Comparison of ENCODE assay signal across 9 cellular contexts in genomic region chr19:40974633-40975037, GRCh38. TPM values are rescaled to one million over a fixed set of nuclear protein-coding genes. Genes with fewer than 3 reads are reported as not detected.
A peak's percentile ranks its signal among the peaks of the same experiment; 100 is the strongest.
DNase-seq lines count a peak whose midpoint lies in the region; ATAC-seq, FAIRE-seq and TF ChIP-seq lines count a peak whose summit lies in the region.
"Had no signal": no experiment of that assay in that cellular context is flagged by ENCODE, and none has a peak within 500 bp of the region (broad histone marks: within the 10 kb centered on the region; RNA-seq: fewer than 3 reads in every experiment).

No MANE protein-coding gene starts in this region.

- H3K27me3 Mint-ChIP-seq in activated naive CD4-positive, alpha-beta T cell treated with anti-CD3 and anti-CD28 coated beads, Interleukin-2, amount 10 ng/mL, durations not matched to agents 7 days and 5 days: peaks cover 43% of the 10 kb centered on the region
- H3K27me3 Mint-ChIP-seq in progenitor cell of endocrine pancreas: peaks cover 10% of the 10 kb centered on the region

- no peak overlapping the region for H3K9ac ChIP-seq in SK-N-SH

- TF ChIP-seq CTCF in SK-N-SH (IDR thresholded peaks at IDR 0.05) (peak; percentile 83), progenitor cell of endocrine pancreas (IDR thresholded peaks at IDR 0.05; ENCODE audit: unreplicated experiment) (peak; percentile 93)

- no peak overlapping the region for H3K4me2 ChIP-seq in SK-N-SH

- H3F3A ChIP-seq in SK-N-SH (replicated peaks; ENCODE audit: insufficient read depth): no peaks in the 10 kb centered on the region

- POLR2A ChIA-PET in SK-N-SH (lab: Yijun Ruan, JAX): no interaction called here

- no peaks in the 10 kb centered on the region for H3K9me2 ChIP-seq in SK-N-SH

- no peak overlapping the region for H2AFZ ChIP-seq in SK-N-SH (ENCODE audit: low read depth)

- peaks cover 5% of the 10 kb centered on the region for H3K9me3 Mint-ChIP-seq in activated naive CD4-positive, alpha-beta T cell treated with anti-CD3 and anti-CD28 coated beads, Interleukin-2, amount 10 ng/mL, durations not matched to agents 7 days and 5 days
- peaks cover 6% of the 10 kb centered on the region for H3K9me3 Mint-ChIP-seq in progenitor cell of endocrine pancreas (ENCODE audit: low read depth)

- peaks cover 27% of the 10 kb centered on the region; the same call in 1 of the 2 replicates for H3K27me3 ChIP-seq in SK-N-SH (ENCODE audit: insufficient read depth)

- H4K20me1 ChIP-seq in SK-N-SH (ENCODE audit: insufficient read depth): no peaks in the 10 kb centered on the region

- no peak overlapping the region for H3K4me3 Mint-ChIP-seq in activated naive CD4-positive, alpha-beta T cell treated with anti-CD3 and anti-CD28 coated beads, Interleukin-2, amount 10 ng/mL, durations not matched to agents 7 days and 5 days
- no peak overlapping the region for H3K4me3 Mint-ChIP-seq in progenitor cell of endocrine pancreas (ENCODE audit: low read depth)

- H3K36me3 Mint-ChIP-seq in activated naive CD4-positive, alpha-beta T cell treated with anti-CD3 and anti-CD28 coated beads, Interleukin-2, amount 10 ng/mL, durations not matched to agents 7 days and 5 days: peaks cover 8% of the 10 kb centered on the region
- no peaks in the 10 kb centered on the region for H3K36me3 Mint-ChIP-seq in progenitor cell of endocrine pancreas (ENCODE audit: insufficient read depth)

- ATAC-seq in HG03025 (IDR thresholded peaks at IDR 0.05; ENCODE audit: low FRiP score, unreplicated experiment): no peak

- no peaks in the 10 kb centered on the region for H3K9me3 ChIP-seq in SK-N-SH

- H3K27ac ChIP-seq in SK-N-SH (ENCODE audit: low read depth in 2 of 2, low read length in 1 of 2): no peak overlapping the region

- CTCF ChIA-PET in SK-N-SH (lab: Yijun Ruan, JAX): interaction anchor here (0.6 to 1.8 kb wide), 13 partner anchors 10 to 589 kb away, joined by 3 to 8 read pairs (median 3); partner anchors contain the start of gene CYP2B6
- CTCF ChIA-PET in activated naive CD4-positive, alpha-beta T cell treated with anti-CD3 and anti-CD28 coated beads, Interleukin-2, amount 10 ng/mL, durations not matched to agents 7 days and 5 days (lab: Charles Lee): interaction anchor here (0.7 to 3.4 kb wide), 12 partner anchors 12 to 288 kb away, joined by 3 to 25 read pairs (median 4); no protein-coding TSS in a partner anchor

- peaks cover 50% of the 10 kb centered on the region for H3K4me1 Mint-ChIP-seq in activated naive CD4-positive, alpha-beta T cell treated with anti-CD3 and anti-CD28 coated beads, Interleukin-2, amount 10 ng/mL, durations not matched to agents 7 days and 5 days
- no peaks in the 10 kb centered on the region for H3K4me1 Mint-ChIP-seq in progenitor cell of endocrine pancreas (ENCODE audit: low read depth)

- no peak for TF ChIP-seq EP300 in SK-N-SH (IDR thresholded peaks at IDR 0.05; ENCODE audit: borderline replicate concordance in 1 of 2, low read depth in 1 of 2, low read length in 1 of 2)

- FAIRE-seq in urothelium cell line (lab: Jason Lieb, UNC): no peak
- FAIRE-seq: colon had no signal

- H3K4me1 ChIP-seq in SK-N-SH (ENCODE audit: control insufficient read depth in 1 of 2, insufficient read depth in 2 of 2, low read depth in 1 of 2, low read length in 1 of 2): no peaks in the 10 kb centered on the region

- 0% methylated on average over 4 of the region's 4 CpGs for WGBS in SK-N-SH (ENCODE audit: low lambda C conversion rate)

- H3K36me3 ChIP-seq in SK-N-SH (replicated peaks in 1 of 2; ENCODE audit: control insufficient read depth in 1 of 2, insufficient read depth in 2 of 2, low read length in 1 of 2): no peaks in the 10 kb centered on the region

- TF ChIP-seq RAD21 in SK-N-SH (IDR thresholded peaks at IDR 0.05; ENCODE audit: low read length): peak; percentile 61

- H3K4me3 ChIP-seq in SK-N-SH (ENCODE audit: low read depth in 2 of 2, low read length in 1 of 2): no peak overlapping the region; a peak in 1 of 4 replicates

- no peak overlapping the region for H3K27ac Mint-ChIP-seq in activated naive CD4-positive, alpha-beta T cell treated with anti-CD3 and anti-CD28 coated beads, Interleukin-2, amount 10 ng/mL, durations not matched to agents 7 days and 5 days
- H3K27ac Mint-ChIP-seq in progenitor cell of endocrine pancreas: no peak overlapping the region

- DNase-seq in DMS53 (lab: John Stamatoyannopoulos, UW) (peak; percentile 80), LHCN-M2 (ENCODE audit: low read depth) (peak; percentile 52), SK-N-SH (peak; percentile 71), glomerular visceral epithelial cell (ENCODE audit: extremely low spot score) (peak; percentile 65), progenitor cell of endocrine pancreas (ENCODE audit: low spot score, unreplicated experiment) (peak; percentile 56), urothelium cell line (ENCODE audit: low spot score) (peak; percentile 75)
- peak; percentile 87 for DNase-seq in activated naive CD4-positive, alpha-beta T cell treated with anti-CD3 and anti-CD28 coated beads, Interleukin-2, amount 10 ng/mL, durations not matched to agents 7 days and 5 days

- H3K79me2 ChIP-seq in SK-N-SH (ENCODE audit: insufficient read depth): no peaks in the 10 kb centered on the region

TF ChIP-seq in SK-N-SH, 30 proteins besides CTCF, POLR2A, EP300 and RAD21:
- TF ChIP-seq RFX5 (IDR thresholded peaks at IDR 0.05; ENCODE audit: low read length) (no peak), SMC3 (IDR thresholded peaks at IDR 0.05; ENCODE audit: low read depth, low read length) (peak; percentile 79)
TF ChIP-seq in SK-N-SH: peak in this region for 1.

RNA-seq across cellular contexts. Expression of gene CYP2B6, which starts 16.4 kb away (rescaled TPM):
- total RNA-seq in LHCN-M2 (2014; rRNA removed) (not detected in 2 replicates), progenitor cell of endocrine pancreas (2.0 and 3.0 TPM in 2 replicates)
- not detected for polyA plus RNA-seq in LHCN-M2 (2012)
- not detected in 2 replicates for polyA plus RNA-seq in SK-N-SH (2012; rRNA removed)
- not detected in 2 replicates for polyA plus RNA-seq in SK-N-SH (2012; cell fraction: cytosol; rRNA removed)
- polyA plus RNA-seq in SK-N-SH (2012; cell fraction: nucleus; rRNA removed): not detected in 2 replicates
